In genomic region chr2:85628658-85629057, GRCh38 we compare ENCODE assay signal across 1 cellular context.
TF ChIP-seq lines count a peak whose summit lies in the region.

No MANE protein-coding gene starts in this region.

TF ChIP-seq in HepG2, 621 proteins besides CTCF, POLR2A, EP300 and RAD21:
- TF ChIP-seq YEATS2 (CRISPR knock-in tag; IDR thresholded peaks at IDR 0.05; ENCODE audit: borderline replicate concordance) = no peak
- no peak for TF ChIP-seq SSRP1 (CRISPR knock-in tag; IDR thresholded peaks at IDR 0.05)
- no peak for TF ChIP-seq NCOR1 (IDR thresholded peaks at IDR 0.05; ENCODE audit: borderline replicate concordance, low read length)
- no peak for TF ChIP-seq ARID2 (CRISPR knock-in tag; IDR thresholded peaks at IDR 0.05; ENCODE audit: borderline replicate concordance)
- no peak for TF ChIP-seq ZFX (CRISPR knock-in tag; IDR thresholded peaks at IDR 0.05; ENCODE audit: low read depth)
- no peak for TF ChIP-seq SMYD3 (CRISPR knock-in tag; IDR thresholded peaks at IDR 0.05)
- no peak for TF ChIP-seq ZNF704 (CRISPR knock-in tag; IDR thresholded peaks at IDR 0.05; ENCODE audit: borderline replicate concordance)
- TF ChIP-seq PRDM4 (CRISPR knock-in tag; IDR thresholded peaks at IDR 0.05; ENCODE audit: borderline replicate concordance) = no peak
- no peak for TF ChIP-seq ETV5 (CRISPR knock-in tag; IDR thresholded peaks at IDR 0.05; ENCODE audit: borderline replicate concordance)
- TF ChIP-seq NCOA2 (CRISPR knock-in tag; IDR thresholded peaks at IDR 0.05) = no peak
- no peak for TF ChIP-seq TBP (CRISPR knock-in tag; IDR thresholded peaks at IDR 0.05)
- TF ChIP-seq SKI (IDR thresholded peaks at IDR 0.05; ENCODE audit: partially characterized antibody) = no peak
- TF ChIP-seq NR2C2 (CRISPR knock-in tag; IDR thresholded peaks at IDR 0.05; ENCODE audit: borderline replicate concordance) = no peak
- no peak for TF ChIP-seq MED13 (CRISPR knock-in tag; IDR thresholded peaks at IDR 0.05)
- TF ChIP-seq ZBTB42 (CRISPR knock-in tag; IDR thresholded peaks at IDR 0.05) = no peak
- TF ChIP-seq HNRNPH1 (optimal IDR thresholded peaks at IDR 0.05; ENCODE audit: low read depth, low read length) = no peak
- no peak for TF ChIP-seq EZH2 (conservative IDR thresholded peaks at IDR 0.05; ENCODE audit: low read depth, low read length)
- no peak for TF ChIP-seq ZNF691 (CRISPR knock-in tag; IDR thresholded peaks at IDR 0.05; ENCODE audit: borderline replicate concordance, low read depth)
- TF ChIP-seq ZNF766 (CRISPR knock-in tag; IDR thresholded peaks at IDR 0.05; ENCODE audit: borderline replicate concordance) = no peak
TF ChIP-seq in HepG2: peak in this region for 0.
